ENCODE assay signal across 2 cellular contexts in the genomic region with DNA sequence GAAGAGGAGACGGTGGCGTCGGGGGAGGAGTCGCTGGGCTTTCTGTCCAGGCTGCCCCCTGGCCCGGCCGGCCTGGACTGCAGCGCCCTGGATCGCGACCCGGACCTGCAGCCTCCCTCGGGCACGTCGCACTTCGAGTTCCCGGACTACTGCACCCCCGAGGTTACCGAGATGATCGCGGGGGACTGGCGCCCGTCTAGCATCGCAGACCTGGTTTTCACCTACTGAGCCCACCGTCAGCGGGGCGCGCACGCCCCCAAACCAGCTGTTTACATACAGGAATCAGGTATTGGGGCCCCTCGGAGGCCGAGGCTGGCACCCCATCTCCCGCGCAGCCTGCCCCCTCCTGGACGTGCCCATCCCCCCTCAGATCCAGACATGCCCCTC.
A peak's percentile ranks its signal among the peaks of the same experiment; 100 is the strongest.
TF ChIP-seq lines count a peak whose summit lies in the region.

No MANE protein-coding gene starts in this region.

TF ChIP-seq in A549, 52 proteins besides CTCF, POLR2A, EP300 and RAD21:
- TF ChIP-seq TFCP2L1 (CRISPR knock-in tag; IDR thresholded peaks at IDR 0.05), result 0 out of 2 replicates have a peak, but pooled peaks have one; percentile 31
- TF ChIP-seq POLR2AphosphoS2 (conservative IDR thresholded peaks at IDR 0.05; ENCODE audit: low read length), result no peak
- TF ChIP-seq CHD2 (IDR thresholded peaks at IDR 0.05; ENCODE audit: low read length, partially characterized antibody), result peak; percentile 47
- no peak for TF ChIP-seq BHLHE40 (IDR thresholded peaks at IDR 0.05; ENCODE audit: low read depth, low read length)
- peak in 1 of 2 experiments; percentile 67; a peak in 2 of 5 replicates for TF ChIP-seq JUN (IDR thresholded peaks at IDR 0.05)
TF ChIP-seq in A549: peak in this region for 3.

TF ChIP-seq in GM23338, 12 proteins besides CTCF, POLR2A, EP300 and RAD21:
- TF ChIP-seq CREB1 (CRISPR knock-in tag; IDR thresholded peaks at IDR 0.05; ENCODE audit: low read depth) (no peak), STAT1 (IDR thresholded peaks at IDR 0.05; ENCODE audit: unreplicated experiment) (no peak), EZH2phosphoT487 (IDR thresholded peaks at IDR 0.05; ENCODE audit: unreplicated experiment) (no peak), POLR2AphosphoS5 (IDR thresholded peaks at IDR 0.05; ENCODE audit: low read depth) (no peak), ZNF331 (CRISPR knock-in tag; IDR thresholded peaks at IDR 0.05; ENCODE audit: low read depth) (no peak), EZH2 (IDR thresholded peaks at IDR 0.05; ENCODE audit: low read depth, unreplicated experiment) (no peak), NANOG (IDR thresholded peaks at IDR 0.05; ENCODE audit: borderline replicate concordance) (no peak), REST (IDR thresholded peaks at IDR 0.05; ENCODE audit: unreplicated experiment) (no peak), JUNB (IDR thresholded peaks at IDR 0.05; ENCODE audit: unreplicated experiment) (no peak), ZNF114 (CRISPR knock-in tag; IDR thresholded peaks at IDR 0.05) (no peak)
- TF ChIP-seq, protein P1, sequence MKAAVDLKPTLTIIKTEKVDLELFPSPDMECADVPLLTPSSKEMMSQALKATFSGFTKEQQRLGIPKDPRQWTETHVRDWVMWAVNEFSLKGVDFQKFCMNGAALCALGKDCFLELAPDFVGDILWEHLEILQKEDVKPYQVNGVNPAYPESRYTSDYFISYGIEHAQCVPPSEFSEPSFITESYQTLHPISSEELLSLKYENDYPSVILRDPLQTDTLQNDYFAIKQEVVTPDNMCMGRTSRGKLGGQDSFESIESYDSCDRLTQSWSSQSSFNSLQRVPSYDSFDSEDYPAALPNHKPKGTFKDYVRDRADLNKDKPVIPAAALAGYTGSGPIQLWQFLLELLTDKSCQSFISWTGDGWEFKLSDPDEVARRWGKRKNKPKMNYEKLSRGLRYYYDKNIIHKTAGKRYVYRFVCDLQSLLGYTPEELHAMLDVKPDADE (IDR thresholded peaks at IDR 0.05), result no peak
- TF ChIP-seq, protein P2, sequence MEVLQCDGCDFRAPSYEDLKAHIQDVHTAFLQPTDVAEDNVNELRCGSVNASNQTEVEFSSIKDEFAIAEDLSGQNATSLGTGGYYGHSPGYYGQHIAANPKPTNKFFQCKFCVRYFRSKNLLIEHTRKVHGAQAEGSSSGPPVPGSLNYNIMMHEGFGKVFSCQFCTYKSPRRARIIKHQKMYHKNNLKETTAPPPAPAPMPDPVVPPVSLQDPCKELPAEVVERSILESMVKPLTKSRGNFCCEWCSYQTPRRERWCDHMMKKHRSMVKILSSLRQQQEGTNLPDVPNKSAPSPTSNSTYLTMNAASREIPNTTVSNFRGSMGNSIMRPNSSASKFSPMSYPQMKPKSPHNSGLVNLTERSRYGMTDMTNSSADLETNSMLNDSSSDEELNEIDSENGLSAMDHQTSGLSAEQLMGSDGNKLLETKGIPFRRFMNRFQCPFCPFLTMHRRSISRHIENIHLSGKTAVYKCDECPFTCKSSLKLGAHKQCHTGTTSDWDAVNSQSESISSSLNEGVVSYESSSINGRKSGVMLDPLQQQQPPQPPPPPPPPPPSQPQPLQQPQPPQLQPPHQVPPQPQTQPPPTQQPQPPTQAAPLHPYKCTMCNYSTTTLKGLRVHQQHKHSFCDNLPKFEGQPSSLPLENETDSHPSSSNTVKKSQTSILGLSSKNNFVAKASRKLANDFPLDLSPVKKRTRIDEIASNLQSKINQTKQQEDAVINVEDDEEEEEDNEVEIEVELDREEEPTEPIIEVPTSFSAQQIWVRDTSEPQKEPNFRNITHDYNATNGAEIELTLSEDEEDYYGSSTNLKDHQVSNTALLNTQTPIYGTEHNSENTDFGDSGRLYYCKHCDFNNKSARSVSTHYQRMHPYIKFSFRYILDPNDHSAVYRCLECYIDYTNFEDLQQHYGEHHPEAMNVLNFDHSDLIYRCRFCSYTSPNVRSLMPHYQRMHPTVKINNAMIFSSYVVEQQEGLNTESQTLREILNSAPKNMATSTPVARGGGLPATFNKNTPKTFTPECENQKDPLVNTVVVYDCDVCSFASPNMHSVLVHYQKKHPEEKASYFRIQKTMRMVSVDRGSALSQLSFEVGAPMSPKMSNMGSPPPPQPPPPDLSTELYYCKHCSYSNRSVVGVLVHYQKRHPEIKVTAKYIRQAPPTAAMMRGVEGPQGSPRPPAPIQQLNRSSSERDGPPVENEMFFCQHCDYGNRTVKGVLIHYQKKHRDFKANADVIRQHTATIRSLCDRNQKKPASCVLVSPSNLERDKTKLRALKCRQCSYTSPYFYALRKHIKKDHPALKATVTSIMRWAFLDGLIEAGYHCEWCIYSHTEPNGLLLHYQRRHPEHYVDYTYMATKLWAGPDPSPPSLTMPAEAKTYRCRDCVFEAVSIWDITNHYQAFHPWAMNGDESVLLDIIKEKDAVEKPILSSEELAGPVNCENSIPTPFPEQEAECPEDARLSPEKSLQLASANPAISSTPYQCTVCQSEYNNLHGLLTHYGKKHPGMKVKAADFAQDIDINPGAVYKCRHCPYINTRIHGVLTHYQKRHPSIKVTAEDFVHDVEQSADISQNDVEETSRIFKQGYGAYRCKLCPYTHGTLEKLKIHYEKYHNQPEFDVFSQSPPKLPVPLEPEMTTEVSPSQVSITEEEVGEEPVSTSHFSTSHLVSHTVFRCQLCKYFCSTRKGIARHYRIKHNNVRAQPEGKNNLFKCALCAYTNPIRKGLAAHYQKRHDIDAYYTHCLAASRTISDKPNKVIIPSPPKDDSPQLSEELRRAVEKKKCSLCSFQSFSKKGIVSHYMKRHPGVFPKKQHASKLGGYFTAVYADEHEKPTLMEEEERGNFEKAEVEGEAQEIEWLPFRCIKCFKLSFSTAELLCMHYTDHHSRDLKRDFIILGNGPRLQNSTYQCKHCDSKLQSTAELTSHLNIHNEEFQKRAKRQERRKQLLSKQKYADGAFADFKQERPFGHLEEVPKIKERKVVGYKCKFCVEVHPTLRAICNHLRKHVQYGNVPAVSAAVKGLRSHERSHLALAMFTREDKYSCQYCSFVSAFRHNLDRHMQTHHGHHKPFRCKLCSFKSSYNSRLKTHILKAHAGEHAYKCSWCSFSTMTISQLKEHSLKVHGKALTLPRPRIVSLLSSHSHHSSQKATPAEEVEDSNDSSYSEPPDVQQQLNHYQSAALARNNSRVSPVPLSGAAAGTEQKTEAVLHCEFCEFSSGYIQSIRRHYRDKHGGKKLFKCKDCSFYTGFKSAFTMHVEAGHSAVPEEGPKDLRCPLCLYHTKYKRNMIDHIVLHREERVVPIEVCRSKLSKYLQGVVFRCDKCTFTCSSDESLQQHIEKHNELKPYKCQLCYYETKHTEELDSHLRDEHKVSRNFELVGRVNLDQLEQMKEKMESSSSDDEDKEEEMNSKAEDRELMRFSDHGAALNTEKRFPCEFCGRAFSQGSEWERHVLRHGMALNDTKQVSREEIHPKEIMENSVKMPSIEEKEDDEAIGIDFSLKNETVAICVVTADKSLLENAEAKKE (CRISPR knock-in tag; IDR thresholded peaks at IDR 0.05), result no peak
